Comparison of ENCODE assay signal across 27 cellular contexts in genomic region chr2:205568620-205569019, GRCh38.
"Had no signal": no experiment of that assay in that cellular context is flagged by ENCODE, and none has a peak within 500 bp of the region (broad histone marks: within the 10 kb centered on the region; RNA-seq: fewer than 3 reads in every experiment).

No MANE protein-coding gene starts in this region.

- H3K36me3 ChIP-seq: adrenal gland had no signal

- H3K27ac ChIP-seq: adrenal gland had no signal

- H3K36me3 Mint-ChIP-seq: activated naive CD8-positive, alpha-beta T cell treated with anti-CD3 and anti-CD28 coated beads, Interleukin-2, amount 10 ng/mL, durations not matched to agents 7 days and 5 days; WTC11 had no signal

- H3K4me1 Mint-ChIP-seq: central memory CD8-positive, alpha-beta T cell; T-helper 17 cell had no signal

- ATAC-seq: activated CD8-positive, alpha-beta T cell treated with anti-CD3 and anti-CD28 coated beads, Interleukin-2, amount 10 ng/mL, durations not matched to agents 7 days and 5 days; Panc1; T-helper 17 cell; WTC11 had no signal

- H3K4me3 ChIP-seq: adrenal gland had no signal

- H3K27ac Mint-ChIP-seq: activated CD8-positive, alpha-beta T cell treated with anti-CD3 and anti-CD28 coated beads, Interleukin-2, amount 10 ng/mL, durations not matched to agents 7 days and 5 days; activated naive CD8-positive, alpha-beta T cell treated with anti-CD3 and anti-CD28 coated beads, Interleukin-2, amount 10 ng/mL, durations not matched to agents 7 days and 5 days; T-helper 17 cell; WTC11 had no signal

- H3K4me1 ChIP-seq: adrenal gland had no signal

- H3K4me3 Mint-ChIP-seq: activated CD8-positive, alpha-beta T cell treated with anti-CD3 and anti-CD28 coated beads, Interleukin-2, amount 10 ng/mL, durations not matched to agents 7 days and 5 days; activated naive CD8-positive, alpha-beta T cell treated with anti-CD3 and anti-CD28 coated beads, Interleukin-2, amount 10 ng/mL, durations not matched to agents 7 days and 5 days; central memory CD8-positive, alpha-beta T cell; T-helper 17 cell; WTC11 had no signal

- H3K9me3 ChIP-seq: adrenal gland had no signal

- DNase-seq: activated CD4-positive, alpha-beta T cell treated with anti-CD3 and anti-CD28 coated beads for 48 hours; activated CD4-positive, alpha-beta T cell treated with anti-CD3 and anti-CD28 coated beads, Interleukin-2, amount 50 U/mL, for 4 hours; activated CD4-positive, CD25-positive, alpha-beta regulatory T cell treated with anti-CD3 and anti-CD28 coated beads, Interleukin-2, amount 50 U/mL, for 72 hours; activated CD8-positive, alpha-beta memory T cell treated with anti-CD3 and anti-CD28 coated beads, Interleukin-2, amount 50 U/mL, for 48 hours; activated CD8-positive, alpha-beta T cell treated with anti-CD3 and anti-CD28 coated beads, Interleukin-2, amount 10 ng/mL, durations not matched to agents 7 days and 5 days; activated naive CD4-positive, alpha-beta T cell treated with anti-CD3 and anti-CD28 coated beads, Interleukin-2, amount 50 U/mL, for 16 hours; activated naive CD8-positive, alpha-beta T cell treated with anti-CD3 and anti-CD28 coated beads, Interleukin-2, amount 10 ng/mL, durations not matched to agents 7 days and 5 days; activated T-cell treated with anti-CD3 and anti-CD28 coated beads, Interleukin-2, amount 50 U/mL, for 1 hour; adrenal gland; anterior cingulate cortex; Kasumi-1; KBM-7; NCI-H1105 treated with DMSO at 0.1 percent for 48 hours; NCI-H1436 treated with DMSO at 0.1 percent for 48 hours; NCI-H187; NCI-H2081 treated with DMSO at 0.1 percent for 48 hours; NCI-H2227 treated with DMSO at 0.1 percent for 48 hours; NCI-H446 treated with DMSO at 0.1 percent for 48 hours; NCI-H524 treated with DMSO at 0.1 percent for 48 hours; NCI-H748 treated with DMSO at 0.1 percent for 48 hours; RPMI8226; SHP77; T-helper 17 cell; T-helper 9 cell had no signal

- H3K9me3 Mint-ChIP-seq: activated naive CD8-positive, alpha-beta T cell treated with anti-CD3 and anti-CD28 coated beads, Interleukin-2, amount 10 ng/mL, durations not matched to agents 7 days and 5 days; central memory CD8-positive, alpha-beta T cell had no signal

- H3K27me3 ChIP-seq: adrenal gland had no signal

- H3K27me3 Mint-ChIP-seq: central memory CD8-positive, alpha-beta T cell; T-helper 17 cell had no signal
